12 cellular contexts compared by ENCODE assay signal in genomic region chr2:207254526-207255464, GRCh38.
A peak's percentile ranks its signal among the peaks of the same experiment; 100 is the strongest.
DNase-seq lines count a peak whose midpoint lies in the region; ATAC-seq and TF ChIP-seq lines count a peak whose summit lies in the region.
"Had no signal": no experiment of that assay in that cellular context is flagged by ENCODE, and none has a peak within 500 bp of the region (broad histone marks: within the 10 kb centered on the region; RNA-seq: fewer than 3 reads in every experiment).

No MANE protein-coding gene starts in this region.

- ATAC-seq in HG02571 (IDR thresholded peaks at IDR 0.05; ENCODE audit: unreplicated experiment): no peak
- ATAC-seq: body of pancreas, right cardiac atrium had no signal

- H3K27ac Mint-ChIP-seq in chondrocyte (ENCODE audit: unreplicated experiment) (peak overlapping the region; percentile 93), type B pancreatic cell (no peak overlapping the region)

- H3K9me3 Mint-ChIP-seq in chondrocyte (ENCODE audit: low read depth) (no peaks in the 10 kb centered on the region), type B pancreatic cell (no peaks in the 10 kb centered on the region)

- no peaks in the 10 kb centered on the region for H3K79me2 ChIP-seq in osteoblast (ENCODE audit: insufficient read depth, low read length)

- TF ChIP-seq CTCF in chondrocyte (IDR thresholded peaks at IDR 0.05): no peak
- TF ChIP-seq CTCF in osteoblast (IDR thresholded peaks at IDR 0.05; ENCODE audit: extremely low read depth, low read depth, low read length): no peak
- TF ChIP-seq CTCF in type B pancreatic cell (conservative IDR thresholded peaks at IDR 0.05): no peak

- peak overlapping the region; percentile 55 for H2AFZ ChIP-seq in osteoblast (ENCODE audit: low read length)

- DNase-seq in ELR (ENCODE audit: low read depth) (peak; percentile 76), NCI-H69 (lab: John Stamatoyannopoulos, UW) (peak; percentile 9), chondrocyte (ENCODE audit: low spot score) (no peak), osteoblast (ENCODE audit: insufficient read length, low spot score, missing footprints) (no peak), 8988T (no peak), type B pancreatic cell (ENCODE audit: extremely low spot score, unreplicated experiment) (no peak)
- DNase-seq in activated CD4-positive, CD25-positive, alpha-beta regulatory T cell (lab: John Stamatoyannopoulos, UW): no peak
- DNase-seq: activated CD4-positive, CD25-positive, alpha-beta regulatory T cell treated with anti-CD3 and anti-CD28 coated beads, Interleukin-2, amount 50 U/mL, for 72 hours; NCI-H510A treated with DMSO at 0.1 percent for 48 hours; right cardiac atrium had no signal

- H3K4me3 ChIP-seq in osteoblast (ENCODE audit: insufficient read depth, low read length): peak overlapping the region; percentile 49
- H3K4me3 ChIP-seq: body of pancreas had no signal

- H3K4me3 Mint-ChIP-seq in chondrocyte (ENCODE audit: unreplicated experiment): peak overlapping the region; percentile 39
- no peak overlapping the region for H3K4me3 Mint-ChIP-seq in type B pancreatic cell

- H3K4me2 ChIP-seq in osteoblast (ENCODE audit: insufficient read depth, low read length): peak overlapping the region; percentile 75

- peaks cover 85% of the 10 kb centered on the region for H3K4me1 ChIP-seq in osteoblast (ENCODE audit: insufficient read depth, low read length)
- H3K4me1 ChIP-seq: body of pancreas had no signal

- H3K4me1 Mint-ChIP-seq in chondrocyte (ENCODE audit: low read depth): peaks cover 91% of the 10 kb centered on the region
- peaks cover 34% of the 10 kb centered on the region for H3K4me1 Mint-ChIP-seq in type B pancreatic cell (ENCODE audit: unreplicated experiment)

- no peaks in the 10 kb centered on the region for H3K27me3 ChIP-seq in osteoblast (ENCODE audit: insufficient read depth, low read length)
- H3K27me3 ChIP-seq: body of pancreas had no signal

- H3K27ac ChIP-seq in osteoblast (ENCODE audit: low read depth, low read length): peak overlapping the region; percentile 93

- H3K9me3 ChIP-seq in osteoblast (ENCODE audit: low read depth, low read length): no peaks in the 10 kb centered on the region
- H3K9me3 ChIP-seq: body of pancreas had no signal

- no peaks in the 10 kb centered on the region for H4K20me1 ChIP-seq in osteoblast (ENCODE audit: insufficient read depth, low read length)

- H3K36me3 Mint-ChIP-seq in chondrocyte (ENCODE audit: low read depth) (no peaks in the 10 kb centered on the region), type B pancreatic cell (no peaks in the 10 kb centered on the region)

- no peaks in the 10 kb centered on the region for H3K36me3 ChIP-seq in osteoblast (ENCODE audit: insufficient read depth, low read length)

- no peaks in the 10 kb centered on the region for H3K27me3 Mint-ChIP-seq in chondrocyte (ENCODE audit: low read depth)
- peaks cover 3% of the 10 kb centered on the region for H3K27me3 Mint-ChIP-seq in type B pancreatic cell

Comparison
In these comparisons a context has a peak if more than half of its experiments do, and no peak if none do; other contexts are left out.
1. DNase-seq: peak in ELR (single experiment) and NCI-H69 (single experiment); none in chondrocyte (single experiment), osteoblast (single experiment), 8988T (single experiment), type B pancreatic cell (single experiment) and activated CD4-positive, CD25-positive, alpha-beta regulatory T cell (0 of 4).